8 cellular contexts compared by ENCODE assay signal in genomic region chr12:93139028-93139665, GRCh38.
DNase-seq lines count a peak whose midpoint lies in the region; ATAC-seq and FAIRE-seq lines count a peak whose summit lies in the region.

No MANE protein-coding gene starts in this region.

- no peaks in the 10 kb centered on the region for H3K36me3 Mint-ChIP-seq in stimulated activated naive CD8-positive, alpha-beta T cell treated with anti-CD3 and anti-CD28 coated beads, Interleukin-15, Interleukin-2, amounts not matched to agents 100 ng/mL and 50 ng/mL, for 24 hours (ENCODE audit: low read depth)
- H3K36me3 Mint-ChIP-seq in activated T-cell treated with anti-CD3 and anti-CD28 coated beads, Interleukin-2, amount 50 U/mL, for 24 hours (ENCODE audit: low read depth) = no peaks in the 10 kb centered on the region

- no peak for DNase-seq in stimulated activated naive CD8-positive, alpha-beta T cell treated with anti-CD3 and anti-CD28 coated beads, Interleukin-15, Interleukin-2, amounts not matched to agents 100 U/mL and 50 U/mL, for 24 hours
- peak; percentile 50 for DNase-seq in RCC 7860 (ENCODE audit: low spot score)
- no peak for DNase-seq in activated T-cell treated with anti-CD3 and anti-CD28 coated beads, Interleukin-2, amount 50 U/mL, for 24 hours
- no peak for DNase-seq in T1000 (lab: John Stamatoyannopoulos, UW)
- DNase-seq in activated CD8-positive, alpha-beta memory T cell treated with anti-CD3 and anti-CD28 coated beads, Interleukin-2, amount 50 U/mL, for 48 hours = no peak
- DNase-seq in foreskin melanocyte = no peak

- H3K27me3 Mint-ChIP-seq in stimulated activated naive CD8-positive, alpha-beta T cell treated with anti-CD3 and anti-CD28 coated beads, Interleukin-15, Interleukin-2, amounts not matched to agents 100 ng/mL and 50 ng/mL, for 24 hours = peaks cover 3% of the 10 kb centered on the region
- H3K27me3 Mint-ChIP-seq in activated T-cell treated with anti-CD3 and anti-CD28 coated beads, Interleukin-2, amount 50 U/mL, for 24 hours = peaks cover 2% of the 10 kb centered on the region

- ATAC-seq in stimulated activated naive CD8-positive, alpha-beta T cell treated with anti-CD3 and anti-CD28 coated beads, Interleukin-15, Interleukin-2, amounts not matched to agents 100 U/mL and 50 U/mL, for 24 hours = no peak
- peak; percentile 42 for ATAC-seq in HG03045 (IDR thresholded peaks at IDR 0.05; ENCODE audit: unreplicated experiment)

- peak overlapping the region; percentile 25 for H3K4me3 Mint-ChIP-seq in stimulated activated naive CD8-positive, alpha-beta T cell treated with anti-CD3 and anti-CD28 coated beads, Interleukin-15, Interleukin-2, amounts not matched to agents 100 ng/mL and 50 ng/mL, for 24 hours
- no peak overlapping the region for H3K4me3 Mint-ChIP-seq in activated T-cell treated with anti-CD3 and anti-CD28 coated beads, Interleukin-2, amount 50 U/mL, for 24 hours

- peaks cover 37% of the 10 kb centered on the region for H3K4me1 Mint-ChIP-seq in stimulated activated naive CD8-positive, alpha-beta T cell treated with anti-CD3 and anti-CD28 coated beads, Interleukin-15, Interleukin-2, amounts not matched to agents 100 ng/mL and 50 ng/mL, for 24 hours (ENCODE audit: low read depth)
- H3K4me1 Mint-ChIP-seq in activated T-cell treated with anti-CD3 and anti-CD28 coated beads, Interleukin-2, amount 50 U/mL, for 24 hours (ENCODE audit: low read depth) = peaks cover 17% of the 10 kb centered on the region

- peak overlapping the region; percentile 32 for H3K27ac Mint-ChIP-seq in stimulated activated naive CD8-positive, alpha-beta T cell treated with anti-CD3 and anti-CD28 coated beads, Interleukin-15, Interleukin-2, amounts not matched to agents 100 ng/mL and 50 ng/mL, for 24 hours
- H3K27ac Mint-ChIP-seq in activated T-cell treated with anti-CD3 and anti-CD28 coated beads, Interleukin-2, amount 50 U/mL, for 24 hours = no peak overlapping the region

- peak; percentile 81 for FAIRE-seq in RCC 7860 (lab: Jason Lieb, UNC)

- no peaks in the 10 kb centered on the region for H3K9me3 Mint-ChIP-seq in stimulated activated naive CD8-positive, alpha-beta T cell treated with anti-CD3 and anti-CD28 coated beads, Interleukin-15, Interleukin-2, amounts not matched to agents 100 ng/mL and 50 ng/mL, for 24 hours
- H3K9me3 Mint-ChIP-seq in activated T-cell treated with anti-CD3 and anti-CD28 coated beads, Interleukin-2, amount 50 U/mL, for 24 hours = no peaks in the 10 kb centered on the region
